In the genomic region with DNA sequence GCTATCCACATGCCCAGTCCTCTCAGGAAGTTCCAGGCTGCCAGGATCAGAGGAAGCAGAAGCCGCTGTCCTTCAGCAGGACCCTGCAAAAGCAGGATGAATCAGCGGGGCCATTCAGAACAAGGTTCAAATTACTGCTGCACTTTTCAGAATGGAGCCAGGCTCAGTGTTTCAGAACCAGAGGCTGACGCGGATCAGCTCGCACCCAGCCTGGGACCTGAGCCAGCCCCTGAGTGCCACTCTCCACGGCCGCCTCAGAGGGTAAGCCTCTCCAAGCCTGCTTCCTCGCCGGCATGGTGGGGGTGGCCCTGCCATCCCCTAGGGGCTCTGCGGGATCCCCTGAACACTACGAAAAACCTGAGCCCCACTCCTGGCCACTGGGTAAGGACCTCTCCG, we compare ENCODE assay signal across 9 cellular contexts. TPM values are rescaled to one million over a fixed set of nuclear protein-coding genes. Genes with fewer than 3 reads are reported as not detected.
DNase-seq lines count a peak whose midpoint lies in the region; ATAC-seq and TF ChIP-seq lines count a peak whose summit lies in the region.
"Had no signal": no experiment of that assay in that cellular context is flagged by ENCODE, and none has a peak within 500 bp of the region (broad histone marks: within the 10 kb centered on the region; RNA-seq: fewer than 3 reads in every experiment).

No MANE protein-coding gene starts in this region.

- peaks cover 6 to 33% of the 10 kb centered on the region in 2 donors for H3K4me1 ChIP-seq in left lung
- peaks cover 0 to 35% (median 6%) of the 10 kb centered on the region in 4 donors for H3K4me1 ChIP-seq in tibial artery

- H3K4me3 ChIP-seq in cardiac fibroblast (replicated peaks in 1 of 2; ENCODE audit: low read depth in 2 of 2, low read length in 2 of 2): no peak overlapping the region
- H3K4me3 ChIP-seq in left lung: no peak overlapping the region
- no peak overlapping the region for H3K4me3 ChIP-seq in tibial artery
- H3K4me3 ChIP-seq: esophagus squamous epithelium had no signal

- no peak overlapping the region for H3K4me3 Mint-ChIP-seq in activated CD4-positive, alpha-beta T cell treated with anti-CD3 and anti-CD28 coated beads, Interleukin-2, amount 10 ng/mL, durations not matched to agents 7 days and 5 days
- no peak overlapping the region for H3K4me3 Mint-ChIP-seq in activated CD4-positive, alpha-beta T cell treated with anti-CD3 and anti-CD28 coated beads, Interleukin-2, amount 10 ng/mL, durations not matched to agents 24 days and 14 days

- intact Hi-C loops in activated CD4-positive, alpha-beta T cell treated with anti-CD3 and anti-CD28 coated beads, Interleukin-2, amount 10 ng/mL, durations not matched to agents 24 days and 14 days (cut with micrococcal nuclease): no loop called here
- intact Hi-C loops in left lung (cut with DNase I) (no loop called here), tibial artery (cut with DNase I; ENCODE audit: low total_unique reads) (no loop called here)

- no peak for TF ChIP-seq CTCF in cardiac fibroblast (IDR thresholded peaks at IDR 0.05; ENCODE audit: low read depth, low read length)
- no peak for TF ChIP-seq CTCF in left lung (IDR thresholded peaks at IDR 0.05)
- no peak for TF ChIP-seq CTCF in tibial artery (IDR thresholded peaks at IDR 0.05)

- no peaks in the 10 kb centered on the region for H3K36me3 ChIP-seq in left lung
- H3K36me3 ChIP-seq in tibial artery: peaks cover 0 to 4% (median 2%) of the 10 kb centered on the region in 3 donors
- H3K36me3 ChIP-seq: esophagus squamous epithelium had no signal

- no peak for DNase-seq in activated CD4-positive, alpha-beta T cell treated with anti-CD3 and anti-CD28 coated beads, Interleukin-2, amount 10 ng/mL, durations not matched to agents 7 days and 5 days
- DNase-seq in activated CD4-positive, alpha-beta T cell treated with anti-CD3 and anti-CD28 coated beads, Interleukin-2, amount 10 ng/mL, durations not matched to agents 24 days and 14 days: no peak
- DNase-seq in cardiac fibroblast (ENCODE audit: low read depth in 2 of 2): peak; percentile 72 to 84
- peak; percentile 50 to 80 for DNase-seq in left lung
- peak; percentile 17 to 56 for DNase-seq in tibial artery
- no peak for DNase-seq in left lobe of liver (ENCODE audit: low spot score)
- no peak for DNase-seq in stimulated activated CD4-positive, alpha-beta T cell treated with anti-CD3 and anti-CD28 coated beads, Interleukin-2, amount 100 ng/mL, for 24 hours
- DNase-seq: esophagus squamous epithelium had no signal

- peak; percentile 64 for ATAC-seq in left lung
- no peak for ATAC-seq in GM19452 (IDR thresholded peaks at IDR 0.05; ENCODE audit: unreplicated experiment)
- ATAC-seq in left lobe of liver: no peak

- no peak overlapping the region for H3K27ac ChIP-seq in left lung
- H3K27ac ChIP-seq in tibial artery: no peak overlapping the region

- H3K9me3 ChIP-seq in left lung: no peaks in the 10 kb centered on the region
- no peaks in the 10 kb centered on the region for H3K9me3 ChIP-seq in tibial artery
- H3K9me3 ChIP-seq: esophagus squamous epithelium had no signal

- peak overlapping the region; percentile 25 for H3K27ac Mint-ChIP-seq in activated CD4-positive, alpha-beta T cell treated with anti-CD3 and anti-CD28 coated beads, Interleukin-2, amount 10 ng/mL, durations not matched to agents 7 days and 5 days
- H3K27ac Mint-ChIP-seq in activated CD4-positive, alpha-beta T cell treated with anti-CD3 and anti-CD28 coated beads, Interleukin-2, amount 10 ng/mL, durations not matched to agents 24 days and 14 days: no peak overlapping the region

- H3K36me3 Mint-ChIP-seq in activated CD4-positive, alpha-beta T cell treated with anti-CD3 and anti-CD28 coated beads, Interleukin-2, amount 10 ng/mL, durations not matched to agents 7 days and 5 days (ENCODE audit: low read depth): peaks cover 52% of the 10 kb centered on the region
- H3K36me3 Mint-ChIP-seq in activated CD4-positive, alpha-beta T cell treated with anti-CD3 and anti-CD28 coated beads, Interleukin-2, amount 10 ng/mL, durations not matched to agents 24 days and 14 days (ENCODE audit: low read depth): peaks cover 23% of the 10 kb centered on the region

- no peaks in the 10 kb centered on the region for H3K27me3 Mint-ChIP-seq in activated CD4-positive, alpha-beta T cell treated with anti-CD3 and anti-CD28 coated beads, Interleukin-2, amount 10 ng/mL, durations not matched to agents 7 days and 5 days
- no peaks in the 10 kb centered on the region for H3K27me3 Mint-ChIP-seq in activated CD4-positive, alpha-beta T cell treated with anti-CD3 and anti-CD28 coated beads, Interleukin-2, amount 10 ng/mL, durations not matched to agents 24 days and 14 days

- no peaks in the 10 kb centered on the region for H3K9me3 Mint-ChIP-seq in activated CD4-positive, alpha-beta T cell treated with anti-CD3 and anti-CD28 coated beads, Interleukin-2, amount 10 ng/mL, durations not matched to agents 7 days and 5 days
- H3K9me3 Mint-ChIP-seq in activated CD4-positive, alpha-beta T cell treated with anti-CD3 and anti-CD28 coated beads, Interleukin-2, amount 10 ng/mL, durations not matched to agents 24 days and 14 days: no peaks in the 10 kb centered on the region

- POLR2A ChIA-PET in activated CD4-positive, alpha-beta T cell treated with anti-CD3 and anti-CD28 coated beads, Interleukin-2, amount 10 ng/mL, durations not matched to agents 7 days and 5 days (lab: Charles Lee): no interaction called here

- CTCF ChIA-PET in activated CD4-positive, alpha-beta T cell treated with anti-CD3 and anti-CD28 coated beads, Interleukin-2, amount 10 ng/mL, durations not matched to agents 7 days and 5 days (lab: Charles Lee): no interaction called here

- H3K4me1 Mint-ChIP-seq in activated CD4-positive, alpha-beta T cell treated with anti-CD3 and anti-CD28 coated beads, Interleukin-2, amount 10 ng/mL, durations not matched to agents 7 days and 5 days: peaks cover 61% of the 10 kb centered on the region
- H3K4me1 Mint-ChIP-seq in activated CD4-positive, alpha-beta T cell treated with anti-CD3 and anti-CD28 coated beads, Interleukin-2, amount 10 ng/mL, durations not matched to agents 24 days and 14 days: peaks cover 35% of the 10 kb centered on the region

- H3K27me3 ChIP-seq in left lung (no peaks in the 10 kb centered on the region), tibial artery (no peaks in the 10 kb centered on the region)
- H3K27me3 ChIP-seq: esophagus squamous epithelium had no signal

RNA-seq across cellular contexts. Expression of gene RASA3, which starts 24.7 kb away (rescaled TPM):
- total RNA-seq in activated CD4-positive, alpha-beta T cell treated with anti-CD3 and anti-CD28 coated beads, Interleukin-2, amount 10 ng/mL, durations not matched to agents 7 days and 5 days: 100 to 1,000 TPM; 114 to 115 TPM
- total RNA-seq in activated CD4-positive, alpha-beta T cell treated with anti-CD3 and anti-CD28 coated beads, Interleukin-2, amount 10 ng/mL, durations not matched to agents 24 days and 14 days: 15.9 TPM in 2 replicates
- 10 to 100 TPM; 14.5 to 22.2 TPM for total RNA-seq in left lung
- total RNA-seq in left lobe of liver: 4.5 TPM

Comparison
In these comparisons a context has a peak if more than half of its experiments do, and no peak if none do; other contexts are left out.
1. DNase-seq: peak in cardiac fibroblast (2 of 2), left lung (2 of 2) and tibial artery (2 of 2); none in activated CD4-positive, alpha-beta T cell treated with anti-CD3 and anti-CD28 coated beads, Interleukin-2, amount 10 ng/mL, durations not matched to agents 7 days and 5 days (single experiment), activated CD4-positive, alpha-beta T cell treated with anti-CD3 and anti-CD28 coated beads, Interleukin-2, amount 10 ng/mL, durations not matched to agents 24 days and 14 days (single experiment), left lobe of liver (single experiment) and stimulated activated CD4-positive, alpha-beta T cell treated with anti-CD3 and anti-CD28 coated beads, Interleukin-2, amount 100 ng/mL, for 24 hours (0 of 2).